Comparison of ENCODE assay signal across 8 cellular contexts in the genomic region with DNA sequence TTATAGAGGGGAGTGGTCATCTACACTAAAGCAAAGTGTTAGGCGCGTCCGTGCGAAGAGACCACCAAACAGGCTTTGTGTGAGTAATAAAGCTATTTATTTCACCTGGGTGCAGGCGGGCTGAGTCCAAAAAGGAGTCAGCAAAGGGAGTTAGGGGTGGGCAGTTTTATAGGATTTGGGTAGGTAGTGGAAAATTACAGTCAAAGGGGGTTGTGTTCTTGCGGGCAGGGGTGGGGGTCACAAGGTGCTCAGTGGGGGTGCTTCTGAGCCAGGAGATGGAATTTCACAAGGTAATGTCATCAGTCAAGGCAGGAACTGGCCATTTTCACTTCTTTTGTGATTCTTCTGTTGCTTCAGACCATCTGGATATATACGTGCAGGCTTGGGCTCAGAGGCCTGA. TPM values are rescaled to one million over a fixed set of nuclear protein-coding genes. Genes with fewer than 3 reads are reported as not detected.
DNase-seq lines count a peak whose midpoint lies in the region; ATAC-seq and TF ChIP-seq lines count a peak whose summit lies in the region.

No MANE protein-coding gene starts in this region.

- TF ChIP-seq POLR2A in stomach (IDR thresholded peaks at IDR 0.05): no peak

- peak overlapping the region; percentile 80 to 98 (median 94) for H3K4me3 ChIP-seq in stomach

- no peak for TF ChIP-seq EP300 in stomach (IDR thresholded peaks at IDR 0.05)

- H3K4me1 ChIP-seq in stomach: peaks cover 15 to 64% (median 49%) of the 10 kb centered on the region in 4 donors

- H3K27ac ChIP-seq in stomach: peak overlapping the region in 4 of 5 donors; percentile 90 to 97 (median 96)

- no peak for ATAC-seq in GM18517 (IDR thresholded peaks at IDR 0.05; ENCODE audit: unreplicated experiment)

- DNase-seq in NK-92 treated with Interleukin-12 subunit alpha and Interleukin-12 subunit beta, amount 100 ng/mL, for 24 hours (lab: John Stamatoyannopoulos, UW): peak; percentile 49
- DNase-seq in NK-92 (lab: John Stamatoyannopoulos, UW; ENCODE audit: unreplicated experiment): no peak
- no peak for DNase-seq in activated T-helper 2 cell treated with anti-CD3 and anti-CD28 coated beads, Interferon-gamma antibody, Interleukin-2, Interleukin-4, amounts not matched to agents 10 μg/mL and 5 μg/mL and 100 μg/mL, durations not matched to agents 14 hours and 24 hours and 36 hours (ENCODE audit: low spot score)
- DNase-seq in immature natural killer cell: no peak
- DNase-seq in stomach: no peak
- no peak for DNase-seq in dermis blood vessel endothelial cell
- no peak for DNase-seq in DMS79 (lab: John Stamatoyannopoulos, UW)

- H3K36me3 Mint-ChIP-seq in activated T-helper 2 cell treated with anti-CD3 and anti-CD28 coated beads, Interferon-gamma antibody, Interleukin-2, Interleukin-4, amounts not matched to agents 10 μg/mL and 5 μg/mL and 100 μg/mL, durations not matched to agents 14 hours and 24 hours and 36 hours (ENCODE audit: low read depth): peaks cover 59% of the 10 kb centered on the region
- H3K36me3 Mint-ChIP-seq in immature natural killer cell: peaks cover 4 to 23% (median 15%) of the 10 kb centered on the region in 3 donors

- H3K36me3 ChIP-seq in stomach: peaks cover 21 to 54% (median 49%) of the 10 kb centered on the region in 4 donors

- 32 to 41% (median 36%) methylated on average over 7 of the region's 7 CpGs for WGBS in stomach, 5 donors

- peak overlapping the region; percentile 98 for H3K27ac Mint-ChIP-seq in activated T-helper 2 cell treated with anti-CD3 and anti-CD28 coated beads, Interferon-gamma antibody, Interleukin-2, Interleukin-4, amounts not matched to agents 10 μg/mL and 5 μg/mL and 100 μg/mL, durations not matched to agents 14 hours and 24 hours and 36 hours
- H3K27ac Mint-ChIP-seq in immature natural killer cell: peak overlapping the region; percentile 96 to 99 (median 98)

- no peaks in the 10 kb centered on the region for H3K9me3 ChIP-seq in stomach

- H3K4me3 Mint-ChIP-seq in activated T-helper 2 cell treated with anti-CD3 and anti-CD28 coated beads, Interferon-gamma antibody, Interleukin-2, Interleukin-4, amounts not matched to agents 10 μg/mL and 5 μg/mL and 100 μg/mL, durations not matched to agents 14 hours and 24 hours and 36 hours (ENCODE audit: low read depth): peak overlapping the region; percentile 99
- H3K4me3 Mint-ChIP-seq in immature natural killer cell: peak overlapping the region; percentile 92 to 99 (median 96)

- intact Hi-C loops in activated T-helper 2 cell treated with anti-CD3 and anti-CD28 coated beads, Interferon-gamma antibody, Interleukin-2, Interleukin-4, amounts not matched to agents 10 μg/mL and 5 μg/mL and 100 μg/mL, durations not matched to agents 14 hours and 24 hours and 36 hours (cut with micrococcal nuclease): loop anchor here (2.0 kb wide), 1 partner anchor 168 kb away; a partner anchor contains a TSS
- intact Hi-C loops in stomach (cut with DNase I; ENCODE audit: low total_unique reads): no loop called here

- peaks cover 7% of the 10 kb centered on the region for H3K9me3 Mint-ChIP-seq in activated T-helper 2 cell treated with anti-CD3 and anti-CD28 coated beads, Interferon-gamma antibody, Interleukin-2, Interleukin-4, amounts not matched to agents 10 μg/mL and 5 μg/mL and 100 μg/mL, durations not matched to agents 14 hours and 24 hours and 36 hours
- no peaks in the 10 kb centered on the region for H3K9me3 Mint-ChIP-seq in immature natural killer cell

- no peak for TF ChIP-seq CTCF in stomach (IDR thresholded peaks at IDR 0.05)

- no peaks in the 10 kb centered on the region for H3K27me3 ChIP-seq in stomach

- H3K27me3 Mint-ChIP-seq in activated T-helper 2 cell treated with anti-CD3 and anti-CD28 coated beads, Interferon-gamma antibody, Interleukin-2, Interleukin-4, amounts not matched to agents 10 μg/mL and 5 μg/mL and 100 μg/mL, durations not matched to agents 14 hours and 24 hours and 36 hours (ENCODE audit: low read depth): no peaks in the 10 kb centered on the region
- peaks cover 11 to 19% (median 18%) of the 10 kb centered on the region in 3 donors for H3K27me3 Mint-ChIP-seq in immature natural killer cell (ENCODE audit: low read depth in 3 of 3)

- peaks cover 37% of the 10 kb centered on the region for H3K4me1 Mint-ChIP-seq in activated T-helper 2 cell treated with anti-CD3 and anti-CD28 coated beads, Interferon-gamma antibody, Interleukin-2, Interleukin-4, amounts not matched to agents 10 μg/mL and 5 μg/mL and 100 μg/mL, durations not matched to agents 14 hours and 24 hours and 36 hours (ENCODE audit: low read depth)
- H3K4me1 Mint-ChIP-seq in immature natural killer cell: peaks cover 45 to 58% of the 10 kb centered on the region in 2 donors

RNA-seq across cellular contexts. Expression of a gene that starts 47.1 kb away (rescaled TPM):
- 13.7 and 16.1 TPM in 2 replicates for total RNA-seq in activated T-helper 2 cell treated with anti-CD3 and anti-CD28 coated beads, Interferon-gamma antibody, Interleukin-2, Interleukin-4, amounts not matched to agents 10 μg/mL and 5 μg/mL and 100 μg/mL, durations not matched to agents 14 hours and 24 hours and 36 hours
- 1 to 10 TPM in 1 of 3 donors, under 1 TPM in 2; 0.35 to 2.4 (median 0.44) TPM for polyA plus RNA-seq in immature natural killer cell
- 1 to 10 TPM in 3 of 5 donors, not detected in 2; 4.6 to 9.6 (median 5.2) TPM for total RNA-seq in stomach
- 1 to 10 TPM; 2.5 to 3.7 (median 3.4) TPM for polyA plus RNA-seq in stomach
- 3.6 and 14.1 TPM in 2 replicates for total RNA-seq in dermis blood vessel endothelial cell

RNA-seq across cellular contexts. Expression of a gene that starts 47.4 kb away (rescaled TPM):
- total RNA-seq in activated T-helper 2 cell treated with anti-CD3 and anti-CD28 coated beads, Interferon-gamma antibody, Interleukin-2, Interleukin-4, amounts not matched to agents 10 μg/mL and 5 μg/mL and 100 μg/mL, durations not matched to agents 14 hours and 24 hours and 36 hours: 139 and 154 TPM in 2 replicates
- polyA plus RNA-seq in immature natural killer cell: 1 to 10 TPM; 2.6 to 6.5 (median 4.0) TPM
- 10 to 100 TPM in 3 of 5 donors, 1 to 10 TPM in 2; 2.9 to 55.8 (median 33.4) TPM for total RNA-seq in stomach
- 10 to 100 TPM in 1 of 3 donors, 1 to 10 TPM in 2; 3.4 to 18.5 (median 6.4) TPM for polyA plus RNA-seq in stomach
- total RNA-seq in dermis blood vessel endothelial cell: 39.0 and 113 TPM in 2 replicates

RNA-seq across cellular contexts. Expression of a gene that starts 54.2 kb away (rescaled TPM):
- total RNA-seq in activated T-helper 2 cell treated with anti-CD3 and anti-CD28 coated beads, Interferon-gamma antibody, Interleukin-2, Interleukin-4, amounts not matched to agents 10 μg/mL and 5 μg/mL and 100 μg/mL, durations not matched to agents 14 hours and 24 hours and 36 hours: 58.3 and 58.6 TPM in 2 replicates
- polyA plus RNA-seq in immature natural killer cell (10 to 100 TPM; 14.7 to 29.6 (median 24.6) TPM), stomach (100 to 1,000 TPM in 1 of 3 donors, 10 to 100 TPM in 2; 59.6 to 129 (median 97.1) TPM)
- total RNA-seq in stomach (100 to 1,000 TPM in 4 of 5 donors, 10 to 100 TPM in 1; 65.5 to 387 (median 223) TPM), dermis blood vessel endothelial cell (73.3 and 92.7 TPM in 2 replicates)

RNA-seq across cellular contexts. Expression of a gene that starts 54.7 kb away (rescaled TPM):
- not detected in 2 replicates for total RNA-seq in activated T-helper 2 cell treated with anti-CD3 and anti-CD28 coated beads, Interferon-gamma antibody, Interleukin-2, Interleukin-4, amounts not matched to agents 10 μg/mL and 5 μg/mL and 100 μg/mL, durations not matched to agents 14 hours and 24 hours and 36 hours
- polyA plus RNA-seq in immature natural killer cell (not detected), stomach (not detected)
- total RNA-seq in stomach (not detected), dermis blood vessel endothelial cell (not detected in 2 replicates)
